ENCODE assay signal across 1 cellular context in genomic region chr13:27117158-27117557, GRCh38.
TF ChIP-seq lines count a peak whose summit lies in the region.

No MANE protein-coding gene starts in this region.

TF ChIP-seq in WTC11, 78 proteins besides CTCF, POLR2A, EP300 and RAD21 (continued from another document):
- TF ChIP-seq, protein P1, sequence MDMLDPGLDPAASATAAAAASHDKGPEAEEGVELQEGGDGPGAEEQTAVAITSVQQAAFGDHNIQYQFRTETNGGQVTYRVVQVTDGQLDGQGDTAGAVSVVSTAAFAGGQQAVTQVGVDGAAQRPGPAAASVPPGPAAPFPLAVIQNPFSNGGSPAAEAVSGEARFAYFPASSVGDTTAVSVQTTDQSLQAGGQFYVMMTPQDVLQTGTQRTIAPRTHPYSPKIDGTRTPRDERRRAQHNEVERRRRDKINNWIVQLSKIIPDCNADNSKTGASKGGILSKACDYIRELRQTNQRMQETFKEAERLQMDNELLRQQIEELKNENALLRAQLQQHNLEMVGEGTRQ (CRISPR knock-in tag; IDR thresholded peaks at IDR 0.05) = no peak
- TF ChIP-seq E2F5 (CRISPR knock-in tag; IDR thresholded peaks at IDR 0.05) = no peak
